ENCODE assay signal across 15 cellular contexts in the genomic region with DNA sequence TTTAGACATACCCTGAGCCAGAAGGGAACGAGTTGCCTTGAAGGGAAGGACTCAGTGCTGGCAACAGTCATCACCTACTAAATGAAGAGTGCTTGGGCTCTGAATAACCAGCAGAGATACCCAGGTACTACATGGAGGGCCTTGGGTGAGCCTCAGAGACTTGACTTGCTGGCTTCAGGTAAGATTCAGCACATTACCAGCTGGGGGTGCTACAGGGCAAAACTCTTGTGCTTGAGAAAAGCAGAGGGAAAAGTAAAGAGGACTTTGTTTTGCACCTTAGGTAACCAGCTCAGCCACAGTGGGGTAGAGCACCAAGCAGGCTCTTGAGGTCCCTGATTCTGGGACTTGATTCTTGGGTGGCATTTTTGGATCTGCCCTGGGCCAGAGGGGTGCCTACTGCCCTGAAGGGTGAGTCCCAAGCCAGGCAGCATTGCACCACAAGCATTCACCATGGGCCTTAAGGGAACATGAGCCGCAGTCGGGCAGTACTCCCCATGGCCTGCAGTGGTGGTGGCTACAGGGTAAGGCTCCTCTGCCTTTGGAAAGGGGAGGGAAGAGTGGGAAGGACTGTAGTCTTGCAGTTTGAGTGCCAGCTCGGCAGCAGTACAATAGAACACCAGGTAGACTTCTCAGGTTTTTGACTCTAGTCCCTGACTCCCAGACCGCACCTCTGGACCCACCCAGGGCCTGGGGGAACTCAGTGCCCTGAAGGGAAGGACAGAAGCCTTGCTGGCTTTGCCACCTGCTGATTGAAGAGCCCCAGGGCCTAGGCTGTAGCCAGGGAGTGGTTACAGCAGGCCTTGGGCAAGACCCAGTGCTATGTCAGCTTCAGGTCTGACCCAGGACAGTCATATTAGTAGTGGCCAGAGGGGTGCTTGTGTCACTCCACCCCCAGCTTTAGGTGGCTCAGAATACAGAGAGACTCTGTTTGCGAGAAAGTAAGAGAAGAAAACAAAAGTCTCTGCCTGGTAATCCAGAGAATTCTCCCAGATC. TPM values are rescaled to one million over a fixed set of nuclear protein-coding genes. Genes with fewer than 3 reads are reported as not detected.
DNase-seq lines count a peak whose midpoint lies in the region; ATAC-seq, FAIRE-seq and TF ChIP-seq lines count a peak whose summit lies in the region.
"Had no signal": no experiment of that assay in that cellular context is flagged by ENCODE, and none has a peak within 500 bp of the region (broad histone marks: within the 10 kb centered on the region; RNA-seq: fewer than 3 reads in every experiment).

No MANE protein-coding gene starts in this region.

- H3K4me3 ChIP-seq in Panc1 (ENCODE audit: low read depth in 2 of 2, low read length in 2 of 2) (no peak overlapping the region), keratinocyte (ENCODE audit: control insufficient read depth in 2 of 3, extremely low read depth in 1 of 3, insufficient read depth in 2 of 3, low read depth in 1 of 3, low read length in 3 of 3) (no peak overlapping the region)
- H3K4me3 ChIP-seq: esophagus muscularis mucosa, Peyer's patch had no signal

- H3K79me2 ChIP-seq in keratinocyte (ENCODE audit: control insufficient read depth, insufficient read depth, low read length), result no peaks in the 10 kb centered on the region

- H3K27me3 ChIP-seq in Panc1 (ENCODE audit: control insufficient read depth, insufficient read depth, low read length) (peaks cover 8% of the 10 kb centered on the region), keratinocyte (ENCODE audit: control insufficient read depth, extremely low read depth, insufficient read depth, low read length) (no peaks in the 10 kb centered on the region)
- H3K27me3 ChIP-seq: BE2C, esophagus muscularis mucosa, Peyer's patch had no signal

- FAIRE-seq in keratinocyte (lab: Jason Lieb, UNC), result no peak

- H3K36me3 ChIP-seq in Panc1 (ENCODE audit: control insufficient read depth, insufficient read depth, low read length) (no peaks in the 10 kb centered on the region), keratinocyte (ENCODE audit: control insufficient read depth in 2 of 2, extremely low read depth in 1 of 2, insufficient read depth in 2 of 2, low read length in 2 of 2) (no peaks in the 10 kb centered on the region)
- H3K36me3 ChIP-seq: BE2C, esophagus muscularis mucosa, Peyer's patch had no signal

- H3K9me1 ChIP-seq in keratinocyte (ENCODE audit: control insufficient read depth, extremely low read depth, insufficient read depth, low read length), result no peaks in the 10 kb centered on the region

- DNase-seq in ACHN, result peak; percentile 19
- no peak for DNase-seq in Panc1 (ENCODE audit: low read depth, low spot score)
- no peak for DNase-seq in keratinocyte (ENCODE audit: low read depth, low spot score)
- DNase-seq in stimulated activated naive CD8-positive, alpha-beta T cell treated with anti-CD3 and anti-CD28 coated beads, Interleukin-15, amount 100 ng/mL, for 72 hours, result no peak
- no peak for DNase-seq in cerebellar nuclear complex (lab: John Stamatoyannopoulos, UW)
- no peak for DNase-seq in NCI-H146 (lab: John Stamatoyannopoulos, UW)
- no peak for DNase-seq in Kasumi-1 (lab: John Stamatoyannopoulos, UW)
- DNase-seq: activated naive CD4-positive, alpha-beta T cell treated with anti-CD3 and anti-CD28 coated beads, Interleukin-2, amount 50 U/mL, for 16 hours; BE2C; NCI-H226; Peyer's patch; stimulated activated CD4-positive, alpha-beta T cell treated with anti-CD3 and anti-CD28 coated beads, Interleukin-2, amount 100 ng/mL, for 24 hours had no signal

- H3K4me1 ChIP-seq in Panc1 (ENCODE audit: control insufficient read depth, insufficient read depth, low read length) (no peaks in the 10 kb centered on the region), keratinocyte (ENCODE audit: control insufficient read depth, extremely low read depth, insufficient read depth, low read length) (no peaks in the 10 kb centered on the region)
- H3K4me1 ChIP-seq: BE2C, esophagus muscularis mucosa, Peyer's patch had no signal

- H4K20me1 ChIP-seq in keratinocyte (ENCODE audit: control insufficient read depth, extremely low read depth, insufficient read depth, low read length), result no peaks in the 10 kb centered on the region

- H3K4me1 Mint-ChIP-seq in stimulated activated naive CD8-positive, alpha-beta T cell treated with anti-CD3 and anti-CD28 coated beads, Interleukin-15, amount 100 ng/mL, for 72 hours, result no peaks in the 10 kb centered on the region
- H3K4me1 Mint-ChIP-seq: stimulated activated effector memory CD8-positive, alpha-beta T cell treated with anti-CD3 and anti-CD28 coated beads, Interleukin-12 subunit alpha, Interleukin-12 subunit beta, amount 100 ng/mL, for 72 hours had no signal

- intact Hi-C loops in Panc1 (cut with micrococcal nuclease; ENCODE audit: unreplicated experiment), result no loop called here

- in situ Hi-C loops in ACHN (cut with HindIII; ENCODE audit: low pct_ligation_motif_present, low pct_unique_long_range_greater_than_20kb, low sequenced_read_pairs) (no loop called here), Panc1 (cut with HindIII; ENCODE audit: low pct_unique_long_range_greater_than_20kb, low sequenced_read_pairs) (no loop called here)

- POLR2A ChIA-PET in Panc1 (lab: Charles Lee), result no interaction called here

- dilution Hi-C loops in keratinocyte (cut with MboI; ENCODE audit: extremely low pct_ligation_motif_present, low sequenced_read_pairs), result no loop called here

- no peaks in the 10 kb centered on the region for H3K27me3 Mint-ChIP-seq in stimulated activated naive CD8-positive, alpha-beta T cell treated with anti-CD3 and anti-CD28 coated beads, Interleukin-15, amount 100 ng/mL, for 72 hours

- H3K9ac ChIP-seq in keratinocyte (ENCODE audit: control insufficient read depth, extremely low read depth, insufficient read depth, low read length), result no peak overlapping the region

- no peak overlapping the region for H3K27ac Mint-ChIP-seq in stimulated activated naive CD8-positive, alpha-beta T cell treated with anti-CD3 and anti-CD28 coated beads, Interleukin-15, amount 100 ng/mL, for 72 hours
- H3K27ac Mint-ChIP-seq: stimulated activated effector memory CD8-positive, alpha-beta T cell treated with anti-CD3 and anti-CD28 coated beads, Interleukin-12 subunit alpha, Interleukin-12 subunit beta, amount 100 ng/mL, for 72 hours had no signal

- CTCF ChIA-PET in Panc1 (lab: Charles Lee), result no interaction called here

- H3K9me3 ChIP-seq in Panc1 (ENCODE audit: control insufficient read depth, insufficient read depth, low read depth, low read length) (no peaks in the 10 kb centered on the region), keratinocyte (ENCODE audit: control insufficient read depth, low read depth, low read length) (no peaks in the 10 kb centered on the region)
- H3K9me3 ChIP-seq: BE2C, esophagus muscularis mucosa, Peyer's patch had no signal

- ATAC-seq in Panc1, result no peak
- no peak for ATAC-seq in stimulated activated naive CD8-positive, alpha-beta T cell treated with anti-CD3 and anti-CD28 coated beads, Interleukin-15, amount 100 ng/mL, for 72 hours
- ATAC-seq: stimulated activated effector memory CD8-positive, alpha-beta T cell treated with anti-CD3 and anti-CD28 coated beads, Interleukin-12 subunit alpha, Interleukin-12 subunit beta, amount 100 ng/mL, for 72 hours had no signal

- no peak overlapping the region for H2AFZ ChIP-seq in keratinocyte (ENCODE audit: control insufficient read depth, low read length)

- H3K27ac ChIP-seq in Panc1 (ENCODE audit: low read length) (no peak overlapping the region), keratinocyte (ENCODE audit: control insufficient read depth, insufficient read depth, low read length) (no peak overlapping the region)
- H3K27ac ChIP-seq: esophagus muscularis mucosa, Peyer's patch had no signal

- H3K4me3 Mint-ChIP-seq in stimulated activated naive CD8-positive, alpha-beta T cell treated with anti-CD3 and anti-CD28 coated beads, Interleukin-15, amount 100 ng/mL, for 72 hours, result no peak overlapping the region
- H3K4me3 Mint-ChIP-seq: stimulated activated effector memory CD8-positive, alpha-beta T cell treated with anti-CD3 and anti-CD28 coated beads, Interleukin-12 subunit alpha, Interleukin-12 subunit beta, amount 100 ng/mL, for 72 hours had no signal

- H3K4me2 ChIP-seq in keratinocyte (ENCODE audit: control insufficient read depth, extremely low read depth, insufficient read depth, low read depth, low read length), result no peak overlapping the region

- peaks cover 0 to 7% of the 10 kb centered on the region in 2 donors for H3K9me3 Mint-ChIP-seq in stimulated activated naive CD8-positive, alpha-beta T cell treated with anti-CD3 and anti-CD28 coated beads, Interleukin-15, amount 100 ng/mL, for 72 hours
- H3K9me3 Mint-ChIP-seq: stimulated activated effector memory CD8-positive, alpha-beta T cell treated with anti-CD3 and anti-CD28 coated beads, Interleukin-12 subunit alpha, Interleukin-12 subunit beta, amount 100 ng/mL, for 72 hours had no signal

- BruUV-seq in Panc1 (replicated peaks; lab: Mats Ljungman, UMichigan), result no TSS peak

- TF ChIP-seq CTCF in GM12874 (IDR thresholded peaks at IDR 0.05; ENCODE audit: insufficient read depth, low read depth, low read length), result peak; percentile 31; the same call in 1 of the 2 replicates
- TF ChIP-seq CTCF in Panc1 (IDR thresholded peaks at IDR 0.05), result 0 out of 2 replicates have a peak, but pooled peaks have one; percentile 12
- peak in 2 of 3 experiments; percentile 19 to 34 for TF ChIP-seq CTCF in keratinocyte (optimal IDR thresholded peaks at IDR 0.05 in 1 of 3, IDR thresholded peaks at IDR 0.05 in 1 of 3, conservative IDR thresholded peaks at IDR 0.05 in 1 of 3; ENCODE audit: extremely low read depth in 1 of 3, insufficient read depth in 2 of 3, low read length in 3 of 3)

RNA-seq across cellular contexts. Expression of gene PLEKHA7, which starts 22.7 kb away (rescaled TPM):
- 11.6 TPM for total RNA-seq in Panc1 (2021; ENCODE audit: unreplicated experiment)
- polyA plus RNA-seq in Panc1 (2012; ENCODE audit: insufficient read length), result 16.7 TPM
- polyA plus RNA-seq in keratinocyte, result 1.0 to 1.8 TPM (median 1.4 TPM) in 3 replicates
- polyA plus RNA-seq in keratinocyte (2011; ENCODE audit: low read depth), result 12.5 TPM
- polyA plus RNA-seq in keratinocyte (2011; cell fraction: cytosol; rRNA removed), result 1.1 and 1.5 TPM in 2 replicates
- polyA plus RNA-seq in keratinocyte (2011; cell fraction: nucleus; rRNA removed), result 4.3 and 5.1 TPM in 2 replicates
- 0.91 and 6.3 TPM in 2 replicates for polyA plus RNA-seq in keratinocyte (2012; ENCODE audit: low replicate concordance)
- 0.82 to 4.2 TPM (median 2.0 TPM) in 3 replicates for polyA minus RNA-seq in keratinocyte
- polyA minus RNA-seq in keratinocyte (2011; cell fraction: cytosol; rRNA and poly(A)+ RNA removed), result 2.3 TPM
- polyA minus RNA-seq in keratinocyte (2011; cell fraction: nucleus; rRNA and poly(A)+ RNA removed), result 2.3 and 4.5 TPM in 2 replicates

RNA-seq across cellular contexts. Expression of gene RPS13, which starts 40.5 kb away (rescaled TPM):
- total RNA-seq in Panc1 (2021; ENCODE audit: unreplicated experiment), result 882 TPM
- polyA plus RNA-seq in Panc1 (2012; ENCODE audit: insufficient read length), result 1,181 TPM
- 1,124 to 1,288 TPM (median 1,214 TPM) in 3 replicates for polyA plus RNA-seq in keratinocyte
- polyA plus RNA-seq in keratinocyte (2011; ENCODE audit: low read depth), result 454 TPM
- polyA plus RNA-seq in keratinocyte (2011; cell fraction: cytosol; rRNA removed), result 943 and 1,080 TPM in 2 replicates
- polyA plus RNA-seq in keratinocyte (2011; cell fraction: nucleus; rRNA removed), result 287 and 332 TPM in 2 replicates
- polyA plus RNA-seq in keratinocyte (2012; ENCODE audit: low replicate concordance), result 1,742 and 2,643 TPM in 2 replicates
- polyA minus RNA-seq in keratinocyte, result 364 to 687 TPM (median 595 TPM) in 3 replicates
- polyA minus RNA-seq in keratinocyte (2011; cell fraction: cytosol; rRNA and poly(A)+ RNA removed), result 426 TPM
- polyA minus RNA-seq in keratinocyte (2011; cell fraction: nucleus; rRNA and poly(A)+ RNA removed), result 142 and 166 TPM in 2 replicates
